Comparison of ENCODE assay signal across 8 cellular contexts in the genomic region with DNA sequence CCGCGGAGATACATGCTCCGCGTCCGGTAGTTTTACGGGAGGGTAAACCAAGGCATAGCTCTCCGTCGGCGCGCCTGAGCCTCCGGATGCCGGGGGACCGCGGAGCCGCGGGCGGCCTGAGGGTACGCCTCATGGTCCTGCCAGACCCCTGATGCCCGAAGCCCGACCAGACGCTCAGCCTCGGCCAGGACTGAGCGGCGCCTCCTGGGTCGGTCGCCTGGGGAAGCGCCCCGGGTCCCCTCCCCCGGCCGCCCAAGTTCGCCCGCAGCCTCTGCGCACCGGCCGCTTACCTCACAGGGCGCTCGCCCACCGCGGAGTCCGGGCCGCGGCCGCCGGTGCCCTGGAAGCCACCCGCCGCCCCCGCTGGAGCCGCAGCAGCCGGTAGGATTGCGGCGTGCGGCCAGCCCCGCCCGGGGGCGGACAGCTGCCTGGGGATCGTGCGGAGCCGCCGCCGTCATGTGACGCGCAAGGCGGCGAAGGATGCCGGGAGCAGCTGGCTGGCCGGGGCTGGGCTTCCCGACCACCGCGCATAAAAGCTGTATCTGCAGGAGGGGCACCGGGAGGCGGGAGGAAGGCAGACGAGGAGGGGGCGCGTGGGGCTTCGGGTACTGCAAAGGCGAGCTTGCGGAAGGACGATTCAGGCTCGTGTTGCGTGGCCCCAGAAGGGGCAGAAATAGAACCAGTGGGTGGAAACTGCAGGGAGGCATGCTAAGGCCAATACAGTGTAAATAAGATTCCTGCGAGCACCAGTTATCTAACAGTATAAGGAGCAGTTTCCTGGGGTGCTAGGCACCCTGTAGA. TPM values are rescaled to one million over a fixed set of nuclear protein-coding genes. Genes with fewer than 3 reads are reported as not detected.
DNase-seq lines count a peak whose midpoint lies in the region; ATAC-seq and TF ChIP-seq lines count a peak whose summit lies in the region.

A gene with protein sequence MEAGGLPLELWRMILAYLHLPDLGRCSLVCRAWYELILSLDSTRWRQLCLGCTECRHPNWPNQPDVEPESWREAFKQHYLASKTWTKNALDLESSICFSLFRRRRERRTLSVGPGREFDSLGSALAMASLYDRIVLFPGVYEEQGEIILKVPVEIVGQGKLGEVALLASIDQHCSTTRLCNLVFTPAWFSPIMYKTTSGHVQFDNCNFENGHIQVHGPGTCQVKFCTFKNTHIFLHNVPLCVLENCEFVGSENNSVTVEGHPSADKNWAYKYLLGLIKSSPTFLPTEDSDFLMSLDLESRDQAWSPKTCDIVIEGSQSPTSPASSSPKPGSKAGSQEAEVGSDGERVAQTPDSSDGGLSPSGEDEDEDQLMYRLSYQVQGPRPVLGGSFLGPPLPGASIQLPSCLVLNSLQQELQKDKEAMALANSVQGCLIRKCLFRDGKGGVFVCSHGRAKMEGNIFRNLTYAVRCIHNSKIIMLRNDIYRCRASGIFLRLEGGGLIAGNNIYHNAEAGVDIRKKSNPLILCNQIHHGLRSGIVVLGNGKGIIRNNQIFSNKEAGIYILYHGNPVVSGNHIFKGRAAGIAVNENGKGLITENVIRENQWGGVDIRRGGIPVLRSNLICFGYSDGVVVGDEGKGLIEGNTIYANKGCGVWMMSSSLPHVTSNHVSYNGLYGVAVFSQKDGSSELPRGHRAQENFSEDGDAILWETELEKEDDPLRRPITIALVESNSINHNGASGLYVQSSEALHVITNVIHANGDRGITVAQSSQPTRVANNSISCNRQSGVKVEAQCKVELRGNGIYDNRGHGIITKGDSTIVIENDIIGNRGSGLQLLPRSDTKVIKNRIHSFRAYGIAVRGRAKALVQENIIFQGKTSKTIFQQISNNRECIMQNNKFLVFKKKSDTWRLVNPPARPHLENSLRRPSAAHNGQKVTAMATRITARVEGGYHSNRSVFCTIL (minus strand): TSS at position 460 of the 801 bp plus-strand sequence. CDS start 34,612 bp downstream, outside the sequence.

- peak within 1 kb of the TSS; percentile 77 for H3K27ac Mint-ChIP-seq in CD8-positive, alpha-beta T cell

- no peaks in the 10 kb centered on the region for H3K9me3 ChIP-seq in CD8-positive, alpha-beta T cell (ENCODE audit: low read length)

- DNase-seq in CD8-positive, alpha-beta T cell = peak in 6 of 7 experiments; percentile 7 to 58 (median 32)
- peak; percentile 73 for DNase-seq in RWPE1 (ENCODE audit: low spot score)
- peak; percentile 4 for DNase-seq in activated naive CD8-positive, alpha-beta T cell treated with anti-CD3 and anti-CD28 coated beads, Interleukin-2, amount 50 U/mL, for 16 hours (ENCODE audit: low read depth, low spot score)
- peak; percentile 43 to 88 (median 80) for DNase-seq in head of caudate nucleus
- peak in 53 of 56 donors; percentile 5 to 81 (median 62) for DNase-seq in nucleus accumbens (lab: John Stamatoyannopoulos, UW)
- DNase-seq in ureter (ENCODE audit: low spot score) = peak; percentile 56

- POLR2A ChIA-PET in CD8-positive, alpha-beta T cell (lab: Charles Lee) = interaction anchor here (1.6 kb wide), 1 partner anchor 16 kb away, joined by 10 read pairs; a partner anchor contains a TSS
- POLR2A ChIA-PET in RWPE1 (lab: Yijun Ruan, JAX; ENCODE audit: low non-redundant PET) = interaction anchor here (0.7 kb wide), 1 partner anchor 24 kb away, joined by 3 read pairs; no protein-coding TSS in a partner anchor

- CTCF ChIA-PET in CD8-positive, alpha-beta T cell (lab: Charles Lee) = interaction anchor here (0.9 to 1.1 kb wide), 2 partner anchors 9 to 16 kb away, joined by 3 to 4 read pairs; a partner anchor contains a TSS
- CTCF ChIA-PET in RWPE1 (lab: Yijun Ruan, JAX) = interaction anchor here (0.7 kb wide), 3 partner anchors 11 to 943 kb away, joined by 3 read pairs; no protein-coding TSS in a partner anchor

- intact Hi-C loops in CD8-positive, alpha-beta T cell (cut with DNase I, micrococcal nuclease) = no loop called here
- intact Hi-C loops in head of caudate nucleus (cut with DNase I) = loop anchor here (2.0 kb wide), 1 partner anchor 19 kb away; no protein-coding TSS in a partner anchor

- peak within 1 kb of the TSS; percentile 13 for H3K27ac ChIP-seq in CD8-positive, alpha-beta T cell (ENCODE audit: low read depth, low read length)
- H3K27ac ChIP-seq in RWPE1 = peak within 1 kb of the TSS; percentile 76

- H3K27me3 ChIP-seq in CD8-positive, alpha-beta T cell (ENCODE audit: insufficient read depth, low read length) = no peaks in the 10 kb centered on the region

- no peaks in the 10 kb centered on the region for H3K36me3 ChIP-seq in CD8-positive, alpha-beta T cell (ENCODE audit: insufficient read depth, low read length)

- H3K4me3 ChIP-seq in CD8-positive, alpha-beta T cell (ENCODE audit: low read depth, low read length) = peak within 1 kb of the TSS; percentile 58

- peaks cover 19% of the 10 kb centered on the region for H3K4me1 Mint-ChIP-seq in CD8-positive, alpha-beta T cell (ENCODE audit: low read depth)

- H3K27me3 Mint-ChIP-seq in CD8-positive, alpha-beta T cell (ENCODE audit: low read depth) = no peaks in the 10 kb centered on the region

- peaks cover 8% of the 10 kb centered on the region for H3K36me3 Mint-ChIP-seq in CD8-positive, alpha-beta T cell

- TF ChIP-seq CTCF in CD8-positive, alpha-beta T cell (IDR thresholded peaks at IDR 0.05) = no peak
- no peak for TF ChIP-seq CTCF in RWPE1 (conservative IDR thresholded peaks at IDR 0.05; ENCODE audit: low read depth)

- H3K4me3 Mint-ChIP-seq in CD8-positive, alpha-beta T cell = peak within 1 kb of the TSS; percentile 94

- peak; percentile 69 for ATAC-seq in CD8-positive, alpha-beta T cell
- ATAC-seq in GM19463 (IDR thresholded peaks at IDR 0.05; ENCODE audit: unreplicated experiment) (peak; percentile 77), HG03571 (IDR thresholded peaks at IDR 0.05; ENCODE audit: unreplicated experiment) (peak; percentile 67)

- peaks cover 7% of the 10 kb centered on the region for H3K4me1 ChIP-seq in CD8-positive, alpha-beta T cell (ENCODE audit: insufficient read depth, low read length)

- no peaks in the 10 kb centered on the region for H3K9me3 Mint-ChIP-seq in CD8-positive, alpha-beta T cell

RNA-seq across cellular contexts. Expression of the gene that starts here (rescaled TPM):
- under 1 TPM; 0.39 to 0.62 TPM for total RNA-seq in CD8-positive, alpha-beta T cell
- 7.5 TPM for total RNA-seq in ureter

Comparison
In these comparisons a context has a peak if more than half of its experiments do, and no peak if none do; other contexts are left out.
1. Peak in every context shown above with its lines: DNase-seq, ATAC-seq, H3K4me3 ChIP-seq and H3K27ac ChIP-seq.
2. Peak in DNase-seq, ATAC-seq, H3K4me3 ChIP-seq and H3K27ac ChIP-seq in CD8-positive, alpha-beta T cell; RNA of the gene not detected or under 1 TPM.
3. DNase-seq: peak in every context shown above with its lines; median percentile 80 in head of caudate nucleus; 73 in RWPE1; 62 in nucleus accumbens; 56 in ureter; 32 in CD8-positive, alpha-beta T cell; 4 in activated naive CD8-positive, alpha-beta T cell treated with anti-CD3 and anti-CD28 coated beads, Interleukin-2, amount 50 U/mL, for 16 hours.